In the genomic region with DNA sequence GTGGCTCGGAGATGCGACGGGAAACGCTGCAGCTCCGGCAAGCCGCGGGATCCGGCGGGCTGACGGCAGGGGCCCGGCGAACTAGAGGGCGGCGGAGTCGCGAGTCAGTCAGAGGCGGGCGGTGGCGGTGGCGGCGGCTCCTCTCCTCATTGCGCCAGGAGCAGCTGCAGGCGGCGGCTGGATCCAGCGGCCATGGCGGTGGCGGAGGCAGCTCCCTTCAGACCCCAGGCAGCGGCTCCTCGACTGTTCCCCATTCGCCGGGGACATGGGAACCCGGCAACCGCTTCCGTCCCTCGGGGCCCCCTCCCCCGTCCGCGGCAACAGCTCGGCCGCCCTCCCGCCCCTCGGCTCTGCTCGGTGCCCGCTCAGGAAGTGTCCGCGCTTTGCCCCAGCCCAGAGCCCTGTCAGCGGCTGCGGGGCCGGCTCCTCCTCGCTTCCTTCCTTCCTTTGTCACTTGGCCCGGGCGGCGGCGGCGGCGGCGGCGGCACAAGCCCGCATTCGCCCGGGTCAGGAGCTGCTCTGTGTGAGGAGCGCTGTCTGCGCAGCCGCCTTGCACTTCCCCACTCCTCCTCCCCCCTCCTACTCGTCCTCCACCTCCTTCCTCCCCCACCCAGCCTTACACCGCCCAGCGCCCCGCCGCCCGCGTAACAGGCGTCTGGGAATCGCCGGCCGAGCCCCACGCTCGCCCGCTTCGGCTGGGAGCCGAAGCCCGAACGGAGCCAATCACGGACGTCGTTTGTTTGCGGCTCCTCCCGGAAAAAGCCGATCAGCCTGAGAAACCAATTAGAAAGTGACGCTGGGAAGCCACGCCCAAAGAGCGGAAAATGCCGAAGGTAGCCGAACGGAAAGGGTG, we compare ENCODE assay signal across 8 cellular contexts. TPM values are rescaled to one million over a fixed set of nuclear protein-coding genes. Genes with fewer than 3 reads are reported as not detected.
A peak's percentile ranks its signal among the peaks of the same experiment; 100 is the strongest.
DNase-seq lines count a peak whose midpoint lies in the region; ATAC-seq and TF ChIP-seq lines count a peak whose summit lies in the region.

A gene (minus strand): TSS at position 525 of the 853 bp plus-strand sequence. CDS start 1,013 bp downstream, outside the sequence.

- no peaks in the 10 kb centered on the region for H3K9me3 Mint-ChIP-seq in activated T-helper 1 cell treated with anti-CD3 and anti-CD28 coated beads, Interleukin-12 subunit alpha, Interleukin-12 subunit beta, Interleukin-2, Interleukin-4 antibody, amounts not matched to agents 30 ng/mL and 10 ng/mL and 1 ng/mL, durations not matched to agents 14 hours and 24 hours and 36 hours
- H3K9me3 Mint-ChIP-seq in natural killer cell treated with Interleukin-12 subunit alpha and Interleukin-12 subunit beta and Interleukin-15 and Interleukin-18, amount 100 ng/mL, for 72 hours: no peaks in the 10 kb centered on the region

- no peaks in the 10 kb centered on the region for H3K27me3 Mint-ChIP-seq in activated T-helper 1 cell treated with anti-CD3 and anti-CD28 coated beads, Interleukin-12 subunit alpha, Interleukin-12 subunit beta, Interleukin-2, Interleukin-4 antibody, amounts not matched to agents 30 ng/mL and 10 ng/mL and 1 ng/mL, durations not matched to agents 14 hours and 24 hours and 36 hours (ENCODE audit: insufficient read depth)
- no peaks in the 10 kb centered on the region for H3K27me3 Mint-ChIP-seq in natural killer cell treated with Interleukin-12 subunit alpha and Interleukin-12 subunit beta and Interleukin-15 and Interleukin-18, amount 100 ng/mL, for 72 hours

- H3K36me3 Mint-ChIP-seq in activated T-helper 1 cell treated with anti-CD3 and anti-CD28 coated beads, Interleukin-12 subunit alpha, Interleukin-12 subunit beta, Interleukin-2, Interleukin-4 antibody, amounts not matched to agents 30 ng/mL and 10 ng/mL and 1 ng/mL, durations not matched to agents 14 hours and 24 hours and 36 hours (ENCODE audit: low read depth): peaks cover 10% of the 10 kb centered on the region
- peaks cover 11% of the 10 kb centered on the region for H3K36me3 Mint-ChIP-seq in natural killer cell treated with Interleukin-12 subunit alpha and Interleukin-12 subunit beta and Interleukin-15 and Interleukin-18, amount 100 ng/mL, for 72 hours

- ATAC-seq in GM19324 (IDR thresholded peaks at IDR 0.05; ENCODE audit: low FRiP score, unreplicated experiment) (peak; percentile 56), HG03460 (IDR thresholded peaks at IDR 0.05; ENCODE audit: unreplicated experiment) (peak; percentile 24)
- peak; percentile 74 to 79 for ATAC-seq in natural killer cell treated with Interleukin-12 subunit alpha and Interleukin-12 subunit beta and Interleukin-15 and Interleukin-18, amount 100 ng/mL, for 72 hours

- peaks cover 0 to 39% (median 29%) of the 10 kb centered on the region in 11 experiments; a peak in 17 of 22 replicates for H3K27me3 ChIP-seq in BLaER1 treated with 17β-estradiol and CSF1 and Interleukin-3, amounts not matched to agents 10 nM and 100 nM
- H3K27me3 ChIP-seq in OCI-LY1 (ENCODE audit: insufficient read depth, low read length) (no peaks in the 10 kb centered on the region), esophagus squamous epithelium (no peaks in the 10 kb centered on the region), stomach smooth muscle (ENCODE audit: control insufficient read depth in 1 of 2, insufficient read depth in 2 of 2, low read length in 2 of 2) (no peaks in the 10 kb centered on the region)

- peaks cover 38 to 44% (median 43%) of the 10 kb centered on the region in 11 experiments for H4K20me1 ChIP-seq in BLaER1 treated with 17β-estradiol and CSF1 and Interleukin-3, amounts not matched to agents 10 nM and 100 nM
- H4K20me1 ChIP-seq in OCI-LY1 (ENCODE audit: insufficient read depth, low read length): no peaks in the 10 kb centered on the region

- peaks cover 56% of the 10 kb centered on the region for H3K79me2 ChIP-seq in OCI-LY1 (ENCODE audit: insufficient read depth, low read length)

- H3K4me3 Mint-ChIP-seq in activated T-helper 1 cell treated with anti-CD3 and anti-CD28 coated beads, Interleukin-12 subunit alpha, Interleukin-12 subunit beta, Interleukin-2, Interleukin-4 antibody, amounts not matched to agents 30 ng/mL and 10 ng/mL and 1 ng/mL, durations not matched to agents 14 hours and 24 hours and 36 hours: no peak within 1 kb of the TSS
- H3K4me3 Mint-ChIP-seq in natural killer cell treated with Interleukin-12 subunit alpha and Interleukin-12 subunit beta and Interleukin-15 and Interleukin-18, amount 100 ng/mL, for 72 hours: no peak within 1 kb of the TSS

- TF ChIP-seq CTCF in OCI-LY1 (IDR thresholded peaks at IDR 0.05; ENCODE audit: low read length) (no peak), esophagus squamous epithelium (IDR thresholded peaks at IDR 0.05) (peak in 2 of 6 experiments; percentile 6 to 15)

- DNase-seq in activated T-helper 1 cell treated with anti-CD3 and anti-CD28 coated beads, Interleukin-12 subunit alpha, Interleukin-12 subunit beta, Interleukin-2, Interleukin-4 antibody, amounts not matched to agents 30 ng/mL and 10 ng/mL and 1 ng/mL, durations not matched to agents 14 hours and 24 hours and 36 hours (ENCODE audit: low spot score): peak; percentile 70
- DNase-seq in esophagus squamous epithelium (lab: John Stamatoyannopoulos, UW): peak; percentile 99
- peak; percentile 98 for DNase-seq in natural killer cell treated with Interleukin-12 subunit alpha and Interleukin-12 subunit beta and Interleukin-15 and Interleukin-18, amount 100 ng/mL, for 72 hours (ENCODE audit: low spot score)

- 0 out of 2 replicates have a peak, but pooled peaks cover 2% of the 10 kb centered on the region for H3F3A ChIP-seq in OCI-LY1 (ENCODE audit: insufficient read depth, low read length)

- no peak within 1 kb of the TSS for H2AFZ ChIP-seq in OCI-LY1 (ENCODE audit: low read length)

- no peak within 1 kb of the TSS for H3K27ac Mint-ChIP-seq in activated T-helper 1 cell treated with anti-CD3 and anti-CD28 coated beads, Interleukin-12 subunit alpha, Interleukin-12 subunit beta, Interleukin-2, Interleukin-4 antibody, amounts not matched to agents 30 ng/mL and 10 ng/mL and 1 ng/mL, durations not matched to agents 14 hours and 24 hours and 36 hours
- H3K27ac Mint-ChIP-seq in natural killer cell treated with Interleukin-12 subunit alpha and Interleukin-12 subunit beta and Interleukin-15 and Interleukin-18, amount 100 ng/mL, for 72 hours: no peak within 1 kb of the TSS

- no peaks in the 10 kb centered on the region for H3K9me2 ChIP-seq in OCI-LY1 (ENCODE audit: low read depth, low read length)

- WGBS in esophagus squamous epithelium, 2 donors: 0% methylated on average over 16 to 19 of the region's 94 CpGs

- H3K4me2 ChIP-seq in BLaER1 treated with 17β-estradiol and CSF1 and Interleukin-3, amounts not matched to agents 10 nM and 100 nM: peak within 1 kb of the TSS; percentile 87 to 97 (median 93)
- H3K4me2 ChIP-seq in OCI-LY1 (ENCODE audit: low read length): peak within 1 kb of the TSS; percentile 91

- intact Hi-C loops in activated T-helper 1 cell treated with anti-CD3 and anti-CD28 coated beads, Interleukin-12 subunit alpha, Interleukin-12 subunit beta, Interleukin-2, Interleukin-4 antibody, amounts not matched to agents 30 ng/mL and 10 ng/mL and 1 ng/mL, durations not matched to agents 14 hours and 24 hours and 36 hours (cut with micrococcal nuclease): loop anchor here (1.0 to 10.0 kb wide), 17 partner anchors 67 to 1651 kb away; a partner anchor contains a TSS
- intact Hi-C loops in esophagus squamous epithelium (cut with DNase I): no loop called here

- H3K9ac ChIP-seq in BLaER1 treated with 17β-estradiol and CSF1 and Interleukin-3, amounts not matched to agents 10 nM and 100 nM: peak within 1 kb of the TSS; percentile 87 to 99 (median 94)
- peak within 1 kb of the TSS; percentile 93 for H3K9ac ChIP-seq in OCI-LY1 (ENCODE audit: low read length)
- H3K9ac ChIP-seq in stomach smooth muscle (ENCODE audit: low read length in 2 of 2): peak within 1 kb of the TSS; percentile 91 to 99

- peaks cover 0 to 12% (median 0%) of the 10 kb centered on the region in 11 experiments; a peak in 3 of 22 replicates for H3K36me3 ChIP-seq in BLaER1 treated with 17β-estradiol and CSF1 and Interleukin-3, amounts not matched to agents 10 nM and 100 nM
- no peaks in the 10 kb centered on the region; the same call in 1 of the 2 replicates for H3K36me3 ChIP-seq in OCI-LY1 (ENCODE audit: insufficient read depth, low read length)
- no peaks in the 10 kb centered on the region for H3K36me3 ChIP-seq in esophagus squamous epithelium
- peaks cover 0 to 2% of the 10 kb centered on the region in 2 donors for H3K36me3 ChIP-seq in stomach smooth muscle (ENCODE audit: control insufficient read depth in 2 of 2, insufficient read depth in 2 of 2, low read length in 2 of 2)

- peak in 3 of 4 donors; percentile 58 to 96 (median 91) for TF ChIP-seq POLR2A in esophagus squamous epithelium (IDR thresholded peaks at IDR 0.05)

- H3K4me1 Mint-ChIP-seq in activated T-helper 1 cell treated with anti-CD3 and anti-CD28 coated beads, Interleukin-12 subunit alpha, Interleukin-12 subunit beta, Interleukin-2, Interleukin-4 antibody, amounts not matched to agents 30 ng/mL and 10 ng/mL and 1 ng/mL, durations not matched to agents 14 hours and 24 hours and 36 hours (ENCODE audit: low read depth): peaks cover 20% of the 10 kb centered on the region
- peaks cover 11 to 17% of the 10 kb centered on the region in 2 donors for H3K4me1 Mint-ChIP-seq in natural killer cell treated with Interleukin-12 subunit alpha and Interleukin-12 subunit beta and Interleukin-15 and Interleukin-18, amount 100 ng/mL, for 72 hours (ENCODE audit: low read depth in 2 of 2)

- H3K4me1 ChIP-seq in BLaER1 treated with 17β-estradiol and CSF1 and Interleukin-3, amounts not matched to agents 10 nM and 100 nM: peaks cover 18 to 40% (median 35%) of the 10 kb centered on the region in 10 experiments
- H3K4me1 ChIP-seq in OCI-LY1 (ENCODE audit: insufficient read depth, low read length, severe bottlenecking): peaks cover 44% of the 10 kb centered on the region
- H3K4me1 ChIP-seq in esophagus squamous epithelium: peaks cover 12 to 72% (median 14%) of the 10 kb centered on the region in 3 donors
- peaks cover 12% of the 10 kb centered on the region for H3K4me1 ChIP-seq in stomach smooth muscle (ENCODE audit: control insufficient read depth, insufficient read depth, low read length)

- no peaks in the 10 kb centered on the region for H3K9me3 ChIP-seq in BLaER1 treated with 17β-estradiol and CSF1 and Interleukin-3, amounts not matched to agents 10 nM and 100 nM (replicated peaks in 1 of 11)
- no peaks in the 10 kb centered on the region for H3K9me3 ChIP-seq in OCI-LY1 (ENCODE audit: low read length)
- H3K9me3 ChIP-seq in esophagus squamous epithelium: no peaks in the 10 kb centered on the region
- no peaks in the 10 kb centered on the region for H3K9me3 ChIP-seq in stomach smooth muscle (ENCODE audit: control insufficient read depth in 2 of 2, low read length in 2 of 2)

- H3K27ac ChIP-seq in BLaER1 treated with 17β-estradiol and CSF1 and Interleukin-3, amounts not matched to agents 10 nM and 100 nM: peak within 1 kb of the TSS; percentile 84 to 99 (median 97)
- H3K27ac ChIP-seq in OCI-LY1 (ENCODE audit: low read depth, low read length, poor library complexity, severe bottlenecking) (peak within 1 kb of the TSS; percentile 98), esophagus squamous epithelium (peak within 1 kb of the TSS; percentile 100), stomach smooth muscle (ENCODE audit: low read length) (peak within 1 kb of the TSS; percentile 99)

- peak within 1 kb of the TSS; percentile 71 to 87 (median 78) for H3K4me3 ChIP-seq in BLaER1 treated with 17β-estradiol and CSF1 and Interleukin-3, amounts not matched to agents 10 nM and 100 nM
- H3K4me3 ChIP-seq in OCI-LY1 (ENCODE audit: low read depth, low read length, poor library complexity, severe bottlenecking) (peak within 1 kb of the TSS; percentile 84), esophagus squamous epithelium (peak within 1 kb of the TSS; percentile 77 to 98 (median 94)), stomach smooth muscle (ENCODE audit: low read length in 2 of 2) (peak within 1 kb of the TSS; percentile 74 to 88)

RNA-seq across cellular contexts. Expression of the gene that starts here (rescaled TPM):
- 34.1 and 34.7 TPM in 2 replicates for total RNA-seq in activated T-helper 1 cell treated with anti-CD3 and anti-CD28 coated beads, Interleukin-12 subunit alpha, Interleukin-12 subunit beta, Interleukin-2, Interleukin-4 antibody, amounts not matched to agents 30 ng/mL and 10 ng/mL and 1 ng/mL, durations not matched to agents 14 hours and 24 hours and 36 hours
- total RNA-seq in esophagus squamous epithelium: 10 to 100 TPM; 24.1 to 38.9 (median 34.5) TPM
- total RNA-seq in natural killer cell treated with Interleukin-12 subunit alpha and Interleukin-12 subunit beta and Interleukin-15 and Interleukin-18, amount 100 ng/mL, for 72 hours: 10 to 100 TPM; 43.9 to 44.3 TPM

Comparison
In these comparisons a context has a peak if more than half of its experiments do, and no peak if none do; other contexts are left out.
1. Peak in every context shown above with its lines: DNase-seq, ATAC-seq, H3K4me3 ChIP-seq and H3K27ac ChIP-seq.
2. ATAC-seq: peak in every context shown above with its lines; median percentile 76 in natural killer cell treated with Interleukin-12 subunit alpha and Interleukin-12 subunit beta and Interleukin-15 and Interleukin-18, amount 100 ng/mL, for 72 hours; 56 in GM19324; 24 in HG03460.